20 cellular contexts compared by ENCODE assay signal in genomic region chr10:13724484-13724883, GRCh38.
DNase-seq lines count a peak whose midpoint lies in the region; ATAC-seq, FAIRE-seq and TF ChIP-seq lines count a peak whose summit lies in the region.
"Had no signal": no experiment of that assay in that cellular context is flagged by ENCODE, and none has a peak within 500 bp of the region (broad histone marks: within the 10 kb centered on the region; RNA-seq: fewer than 3 reads in every experiment).

No MANE protein-coding gene starts in this region.

- H3K9me3 Mint-ChIP-seq in activated T-helper 1 cell treated with anti-CD3 and anti-CD28 coated beads, Interleukin-12 subunit alpha, Interleukin-12 subunit beta, Interleukin-2, Interleukin-4 antibody, amounts not matched to agents 30 ng/mL and 10 ng/mL and 1 ng/mL, durations not matched to agents 14 hours and 24 hours and 36 hours: peaks cover 3% of the 10 kb centered on the region

- no peak overlapping the region for H3K27ac Mint-ChIP-seq in activated T-helper 1 cell treated with anti-CD3 and anti-CD28 coated beads, Interleukin-12 subunit alpha, Interleukin-12 subunit beta, Interleukin-2, Interleukin-4 antibody, amounts not matched to agents 30 ng/mL and 10 ng/mL and 1 ng/mL, durations not matched to agents 14 hours and 24 hours and 36 hours

- no peaks in the 10 kb centered on the region for H3K79me2 ChIP-seq in hepatocyte

- H3K4me3 ChIP-seq in hepatocyte: no peak overlapping the region
- H3K4me3 ChIP-seq: PC-9, SJSA1 had no signal

- no peaks in the 10 kb centered on the region for H3K36me3 ChIP-seq in hepatocyte (replicated peaks; ENCODE audit: insufficient read depth, low read depth)
- H3K36me3 ChIP-seq: SJSA1 had no signal

- H3K27ac ChIP-seq in temporal lobe (ENCODE audit: low read depth, low read length): peak overlapping the region; percentile 48
- H3K27ac ChIP-seq in hepatocyte: no peak overlapping the region
- H3K27ac ChIP-seq: PC-9, SJSA1 had no signal

- peak; percentile 89 for ATAC-seq in left ventricle myocardium superior
- ATAC-seq: activated CD4-positive, CD25-positive, alpha-beta regulatory T cell treated with anti-CD3 and anti-CD28 coated beads, Interleukin-2, amount 50 U/mL, for 24 hours had no signal

- H3K4me3 Mint-ChIP-seq in activated T-helper 1 cell treated with anti-CD3 and anti-CD28 coated beads, Interleukin-12 subunit alpha, Interleukin-12 subunit beta, Interleukin-2, Interleukin-4 antibody, amounts not matched to agents 30 ng/mL and 10 ng/mL and 1 ng/mL, durations not matched to agents 14 hours and 24 hours and 36 hours: no peak overlapping the region

- H3K4me2 ChIP-seq in hepatocyte: no peak overlapping the region
- H3K4me2 ChIP-seq: PC-9 had no signal

- peak; percentile 93 for FAIRE-seq in endometrium (lab: Jason Lieb, UNC)

- no peak overlapping the region for H2AFZ ChIP-seq in hepatocyte
- H2AFZ ChIP-seq: PC-9 had no signal

- peaks cover 8% of the 10 kb centered on the region for H3K27me3 Mint-ChIP-seq in activated T-helper 1 cell treated with anti-CD3 and anti-CD28 coated beads, Interleukin-12 subunit alpha, Interleukin-12 subunit beta, Interleukin-2, Interleukin-4 antibody, amounts not matched to agents 30 ng/mL and 10 ng/mL and 1 ng/mL, durations not matched to agents 14 hours and 24 hours and 36 hours (ENCODE audit: insufficient read depth)

- TF ChIP-seq CTCF in hepatocyte (IDR thresholded peaks at IDR 0.05; ENCODE audit: poor library complexity): no peak

- H4K20me1 ChIP-seq in hepatocyte (ENCODE audit: insufficient read depth, poor library complexity, severe bottlenecking): no peaks in the 10 kb centered on the region

- H3K9me2 ChIP-seq in hepatocyte (replicated peaks; ENCODE audit: insufficient read depth): no peaks in the 10 kb centered on the region

- no peaks in the 10 kb centered on the region for H3K4me1 ChIP-seq in hepatocyte (ENCODE audit: insufficient read depth)

- H3K36me3 Mint-ChIP-seq in activated T-helper 1 cell treated with anti-CD3 and anti-CD28 coated beads, Interleukin-12 subunit alpha, Interleukin-12 subunit beta, Interleukin-2, Interleukin-4 antibody, amounts not matched to agents 30 ng/mL and 10 ng/mL and 1 ng/mL, durations not matched to agents 14 hours and 24 hours and 36 hours (ENCODE audit: low read depth): no peaks in the 10 kb centered on the region

- H3K27me3 ChIP-seq in hepatocyte: no peaks in the 10 kb centered on the region
- H3K27me3 ChIP-seq: SJSA1 had no signal

- intact Hi-C loops in left ventricle myocardium superior (cut with micrococcal nuclease): loop anchor here (10.0 kb wide), 1 partner anchor 50 kb away; no protein-coding TSS in a partner anchor
- intact Hi-C loops in activated T-helper 1 cell treated with anti-CD3 and anti-CD28 coated beads, Interleukin-12 subunit alpha, Interleukin-12 subunit beta, Interleukin-2, Interleukin-4 antibody, amounts not matched to agents 30 ng/mL and 10 ng/mL and 1 ng/mL, durations not matched to agents 14 hours and 24 hours and 36 hours (cut with micrococcal nuclease): no loop called here

- H3K4me1 Mint-ChIP-seq in activated T-helper 1 cell treated with anti-CD3 and anti-CD28 coated beads, Interleukin-12 subunit alpha, Interleukin-12 subunit beta, Interleukin-2, Interleukin-4 antibody, amounts not matched to agents 30 ng/mL and 10 ng/mL and 1 ng/mL, durations not matched to agents 14 hours and 24 hours and 36 hours (ENCODE audit: low read depth): no peaks in the 10 kb centered on the region

- no peaks in the 10 kb centered on the region for H3K9me3 ChIP-seq in hepatocyte (ENCODE audit: low read depth)
- H3K9me3 ChIP-seq: SJSA1 had no signal

- DNase-seq in GM03348 (ENCODE audit: low spot score) (peak; percentile 47), left ventricle myocardium superior (peak; percentile 67), hepatocyte (ENCODE audit: low spot score) (no peak), HPDE6-E6E7 (ENCODE audit: extremely low spot score) (no peak), NCI-H82 treated with DMSO at 0.1 percent for 48 hours (lab: John Stamatoyannopoulos, UW; ENCODE audit: unreplicated experiment) (no peak)
- DNase-seq in activated T-helper 1 cell treated with anti-CD3 and anti-CD28 coated beads, Interleukin-12 subunit alpha, Interleukin-12 subunit beta, Interleukin-2, Interleukin-4 antibody, amounts not matched to agents 30 ng/mL and 10 ng/mL and 1 ng/mL, durations not matched to agents 14 hours and 24 hours and 36 hours (ENCODE audit: low spot score): no peak
- DNase-seq: activated gamma-delta T cell; amniotic stem cell; DMS 273 treated with DMSO at 0.1 percent for 48 hours; effector CD4-positive, alpha-beta T cell; GDM1; NCI-H1436; NCI-H2171; PC-9; stimulated activated CD4-positive, alpha-beta T cell treated with anti-CD3 and anti-CD28 coated beads, Interleukin-4, amount 100 ng/mL, for 1 hour; T-helper 2 cell had no signal

- 69% methylated on average over 10 of the region's 10 CpGs for WGBS in hepatocyte (ENCODE audit: low lambda C conversion rate, missing lambda C conversion rate)

Comparison
In these comparisons a context has a peak if more than half of its experiments do, and no peak if none do; other contexts are left out.
1. DNase-seq: peak in GM03348 (single experiment) and left ventricle myocardium superior (single experiment); none in hepatocyte (single experiment), HPDE6-E6E7 (single experiment), NCI-H82 treated with DMSO at 0.1 percent for 48 hours (single experiment) and activated T-helper 1 cell treated with anti-CD3 and anti-CD28 coated beads, Interleukin-12 subunit alpha, Interleukin-12 subunit beta, Interleukin-2, Interleukin-4 antibody, amounts not matched to agents 30 ng/mL and 10 ng/mL and 1 ng/mL, durations not matched to agents 14 hours and 24 hours and 36 hours (single experiment).